8 cellular contexts compared by ENCODE assay signal in the genomic region with DNA sequence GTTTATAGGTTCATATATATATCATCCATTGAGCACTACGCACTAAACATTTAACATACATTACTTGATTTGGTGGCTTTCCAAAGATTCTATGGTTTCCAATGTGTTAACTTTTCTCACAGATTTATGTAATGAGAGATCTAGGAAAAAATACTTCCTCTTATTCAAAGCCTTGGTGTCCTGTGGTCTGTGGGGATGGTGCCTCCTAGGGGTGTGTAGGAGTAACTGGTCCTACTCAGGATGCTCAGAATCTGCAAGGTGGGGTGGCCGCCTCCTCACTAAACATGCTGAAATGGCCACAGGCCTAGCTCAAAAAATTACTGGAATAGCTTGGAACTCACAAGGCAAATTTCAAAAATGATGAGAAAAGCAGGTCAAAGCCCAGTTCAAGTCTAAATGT. TPM values are rescaled to one million over a fixed set of nuclear protein-coding genes. Genes with fewer than 3 reads are reported as not detected.
DNase-seq lines count a peak whose midpoint lies in the region; ATAC-seq and TF ChIP-seq lines count a peak whose summit lies in the region.

No MANE protein-coding gene starts in this region.

- TF ChIP-seq CTCF in LNCaP clone FGC (IDR thresholded peaks at IDR 0.05; ENCODE audit: control insufficient read depth, extremely low read depth, insufficient read depth) (peak; percentile 28; the same call in 1 of the 2 replicates), brain (conservative IDR thresholded peaks at IDR 0.05) (peak; percentile 74 to 75)

- no peak for TF ChIP-seq POLR2A in erythroblast (IDR thresholded peaks at IDR 0.05; ENCODE audit: low read length)

- H3K4me3 Mint-ChIP-seq in brain (no peak overlapping the region), naive B cell (no peak overlapping the region)

- no peak overlapping the region for H3K4me3 ChIP-seq in LNCaP clone FGC (ENCODE audit: low read depth, low read length)

- DNase-seq in DMS153 (lab: John Stamatoyannopoulos, UW) (peak; percentile 15), DMS153 treated with DMSO at 0.1 percent for 48 hours (lab: John Stamatoyannopoulos, UW; ENCODE audit: unreplicated experiment) (no peak), LNCaP clone FGC (ENCODE audit: low read depth) (no peak), naive B cell (peak; percentile 58), erythroblast (lab: John Stamatoyannopoulos, UW) (no peak), NCI-H2196 treated with DMSO at 0.1 percent for 48 hours (lab: John Stamatoyannopoulos, UW; ENCODE audit: unreplicated experiment) (no peak)

- H3K4me1 Mint-ChIP-seq in brain (peaks cover 8% of the 10 kb centered on the region), naive B cell (peaks cover 11 to 14% (median 13%) of the 10 kb centered on the region in 3 donors)

- ATAC-seq in naive B cell (ENCODE audit: low read depth in 2 of 2), result peak; percentile 95 to 96
- no peak for ATAC-seq in GM18870 (IDR thresholded peaks at IDR 0.05; ENCODE audit: unreplicated experiment)

- H3K9me3 Mint-ChIP-seq in brain, result no peaks in the 10 kb centered on the region
- H3K9me3 Mint-ChIP-seq in naive B cell, result no peaks in the 10 kb centered on the region

- peaks cover 5% of the 10 kb centered on the region for H3K27me3 Mint-ChIP-seq in brain
- peaks cover 2 to 17% (median 4%) of the 10 kb centered on the region in 3 donors for H3K27me3 Mint-ChIP-seq in naive B cell

- peak overlapping the region in 2 of 5 experiments; percentile 25 to 56 for H3K27ac Mint-ChIP-seq in brain
- peak overlapping the region in 1 of 6 donors; percentile 32 for H3K27ac Mint-ChIP-seq in naive B cell

- H3K36me3 Mint-ChIP-seq in brain (no peaks in the 10 kb centered on the region), naive B cell (no peaks in the 10 kb centered on the region)

RNA-seq across cellular contexts. Expression of a gene that starts 11.6 kb away (rescaled TPM):
- polyA plus RNA-seq in brain (ENCODE audit: insufficient read depth, low read depth, low replicate concordance), result 0.08 TPM
- polyA plus RNA-seq in naive B cell (ENCODE audit: low read depth in 6 of 6), result under 1 TPM in 3 of 6 donors, not detected in 3; 0.12 to 0.56 (median 0.21) TPM

RNA-seq across cellular contexts. Expression of a gene that starts 48.7 kb away (rescaled TPM):
- 519 TPM for polyA plus RNA-seq in brain (ENCODE audit: insufficient read depth, low read depth, low replicate concordance)
- polyA plus RNA-seq in naive B cell (ENCODE audit: low read depth in 6 of 6), result 100 to 1,000 TPM in 3 of 6 donors, 10 to 100 TPM in 3; 48.3 to 120 (median 100) TPM

Comparison
In these comparisons a context has a peak if more than half of its experiments do, and no peak if none do; other contexts are left out.
1. DNase-seq: peak in DMS153 (single experiment) and naive B cell (single experiment); none in DMS153 treated with DMSO at 0.1 percent for 48 hours (single experiment), LNCaP clone FGC (single experiment), erythroblast (0 of 2) and NCI-H2196 treated with DMSO at 0.1 percent for 48 hours (single experiment).